Comparison of ENCODE assay signal across 8 cellular contexts in genomic region chr22:17980638-17981051, GRCh38. TPM values are rescaled to one million over a fixed set of nuclear protein-coding genes. Genes with fewer than 3 reads are reported as not detected.
A peak's percentile ranks its signal among the peaks of the same experiment; 100 is the strongest.
DNase-seq lines count a peak whose midpoint lies in the region; ATAC-seq and TF ChIP-seq lines count a peak whose summit lies in the region.

No MANE protein-coding gene starts in this region.

- peak overlapping the region; percentile 58 for H2AK5ac ChIP-seq in IMR-90 (ENCODE audit: low read depth, low read length)

- no peaks in the 10 kb centered on the region for H3K27me3 Mint-ChIP-seq in endodermal cell (ENCODE audit: insufficient read depth)

- H4K20me1 ChIP-seq in IMR-90 (ENCODE audit: insufficient read depth, low read length) = peaks cover 16% of the 10 kb centered on the region

- peak overlapping the region; percentile 6; the same call in 1 of the 2 replicates for H3K27ac ChIP-seq in IMR-90 (ENCODE audit: insufficient read depth, low read length)
- H3K27ac ChIP-seq in endodermal cell (ENCODE audit: low read depth, low read length) = no peak overlapping the region

- no peak overlapping the region for H2BK5ac ChIP-seq in IMR-90 (ENCODE audit: low read depth, low read length, poor library complexity, severe bottlenecking)

- no peak for TF ChIP-seq RAD21 in IMR-90 (IDR thresholded peaks at IDR 0.05; ENCODE audit: low read length)

- peak overlapping the region; percentile 55 for H3K14ac ChIP-seq in IMR-90 (replicated peaks; ENCODE audit: low read depth, low read length)

- H2AFZ ChIP-seq in IMR-90 (replicated peaks; ENCODE audit: low read length, poor library complexity) = peak overlapping the region; percentile 81

- H3K4me3 Mint-ChIP-seq in endodermal cell = no peak overlapping the region

- peak overlapping the region; percentile 90 for H3K4me2 ChIP-seq in IMR-90 (ENCODE audit: low read depth, low read length)

- peak overlapping the region; percentile 73 for H3K27ac Mint-ChIP-seq in endodermal cell

- H3K27me3 ChIP-seq in IMR-90 (ENCODE audit: control insufficient read depth, insufficient read depth, low read length) (no peaks in the 10 kb centered on the region), endodermal cell (ENCODE audit: control insufficient read depth, insufficient read depth, low read length, poor library complexity, severe bottlenecking) (no peaks in the 10 kb centered on the region)

- peaks cover 29% of the 10 kb centered on the region for H3K4me1 Mint-ChIP-seq in endodermal cell

- H3K79me1 ChIP-seq in IMR-90 (ENCODE audit: low read depth in 1 of 2, low read length in 2 of 2) = peaks cover 23 to 81% of the 10 kb centered on the region in 2 experiments

- H4K91ac ChIP-seq in IMR-90 (ENCODE audit: insufficient read depth, low read depth, low read length) = no peak overlapping the region

- in situ Hi-C loops in IMR-90 (cut with MboI; ENCODE audit: low sequenced_read_pairs) = no loop called here

- dilution Hi-C loops in IMR-90 (cut with HindIII; ENCODE audit: low sequenced_read_pairs, unreplicated experiment) = no loop called here

- 11% methylated on average over 5 of the region's 13 CpGs; no CpG with 5 or more reads in 1 of the 2 experiments for WGBS in IMR-90 (ENCODE audit: extremely low coverage in 2 of 2, insufficient read length in 1 of 2), 2 experiments
- 84 to 91% methylated on average over 13 of the region's 13 CpGs for WGBS in endodermal cell (ENCODE audit: insufficient coverage in 1 of 2, insufficient read length in 1 of 2), 2 experiments

- H3K9ac ChIP-seq in IMR-90 (ENCODE audit: low read depth, low read length) (peak overlapping the region; percentile 13; the same call in 1 of the 2 replicates), endodermal cell (ENCODE audit: extremely low read depth, low read length, poor library complexity, severe bottlenecking) (no peak overlapping the region)

- H3K4me1 ChIP-seq in IMR-90 (ENCODE audit: control insufficient read depth, insufficient read depth, low read length) = peaks cover 13% of the 10 kb centered on the region
- H3K4me1 ChIP-seq in endodermal cell (ENCODE audit: control insufficient read depth, insufficient read depth, low read length) = no peaks in the 10 kb centered on the region

- peaks cover 8% of the 10 kb centered on the region for H3K9me3 Mint-ChIP-seq in endodermal cell

- peaks cover 4% of the 10 kb centered on the region for H3K36me3 Mint-ChIP-seq in endodermal cell (ENCODE audit: low read depth)

- no peak overlapping the region; the same call in 1 of the 2 replicates for H2BK120ac ChIP-seq in IMR-90 (ENCODE audit: low read depth, low read length)

- TF ChIP-seq CTCF in IMR-90 (conservative IDR thresholded peaks at IDR 0.05; ENCODE audit: low read depth, low read length) (no peak), endodermal cell (conservative IDR thresholded peaks at IDR 0.05) (no peak)

- DNase-seq in IMR-90 = peak; percentile 48
- DNase-seq in activated CD4-positive, CD25-positive, alpha-beta regulatory T cell treated with anti-CD3 and anti-CD28 coated beads, Interleukin-2, amount 50 U/mL, for 72 hours = peak; percentile 47
- DNase-seq in endodermal cell = no peak
- DNase-seq in retina = peak; percentile 71
- DNase-seq in NCI-H2107 (lab: John Stamatoyannopoulos, UW) = no peak
- DNase-seq in medulla oblongata (ENCODE audit: extremely low spot score) = no peak
- DNase-seq in NCI-H128 (lab: John Stamatoyannopoulos, UW; ENCODE audit: unreplicated experiment) = no peak

- CTCF ChIA-PET in IMR-90 (lab: Yijun Ruan, JAX) = no interaction called here

- H3K9me3 ChIP-seq in IMR-90 (ENCODE audit: control insufficient read depth, insufficient read depth, low read length) (no peaks in the 10 kb centered on the region), endodermal cell (ENCODE audit: control insufficient read depth, low read length) (peaks cover 3% of the 10 kb centered on the region)

- H4K8ac ChIP-seq in IMR-90 (ENCODE audit: low read depth in 2 of 2, low read length in 2 of 2) = peak overlapping the region in 1 of 2 experiments; percentile 46; a peak in 2 of 4 replicates

- H3K9me1 ChIP-seq in IMR-90 (ENCODE audit: insufficient read depth, low read length) = peaks cover 16% of the 10 kb centered on the region

- no peaks in the 10 kb centered on the region for H3K36me3 ChIP-seq in IMR-90 (ENCODE audit: control insufficient read depth, insufficient read depth, low read length)
- no peaks in the 10 kb centered on the region for H3K36me3 ChIP-seq in endodermal cell (ENCODE audit: control insufficient read depth, insufficient read depth, low read length)

- H3K23ac ChIP-seq in IMR-90 (ENCODE audit: low read depth, low read length) = peak overlapping the region; percentile 82; the same call in 1 of the 2 replicates

- H2BK20ac ChIP-seq in IMR-90 (ENCODE audit: low read depth, low read length) = 0 out of 2 replicates have a peak overlapping the region, but pooled peaks have one; percentile 3

- H4K5ac ChIP-seq in IMR-90 (ENCODE audit: low read depth, low read length) = no peak overlapping the region

- no peak overlapping the region for H2BK15ac ChIP-seq in IMR-90 (ENCODE audit: low read depth, low read length)

- ATAC-seq in IMR-90 (ENCODE audit: low read depth) (peak; percentile 81), HG02973 (IDR thresholded peaks at IDR 0.05; ENCODE audit: unreplicated experiment) (no peak)

- peak overlapping the region; percentile 44 for H2AK9ac ChIP-seq in IMR-90 (replicated peaks; ENCODE audit: low read depth, low read length, poor library complexity)

- POLR2A ChIA-PET in IMR-90 (lab: Charles Lee; ENCODE audit: unreplicated experiment) = no interaction called here

- no peak overlapping the region for H3K18ac ChIP-seq in IMR-90 (ENCODE audit: low read depth, low read length)

- no peak overlapping the region; the same call in 1 of the 2 replicates for H3K56ac ChIP-seq in IMR-90 (ENCODE audit: extremely low read depth, insufficient read depth, low read length)

- no TSS peak for BruUV-seq in IMR-90 (replicated peaks; lab: Mats Ljungman, UMichigan)

- TF ChIP-seq POLR2A in IMR-90 (IDR thresholded peaks at IDR 0.05; ENCODE audit: low read depth, low read length) = no peak

- peak overlapping the region; percentile 31; the same call in 1 of the 2 replicates for H3K4ac ChIP-seq in IMR-90 (ENCODE audit: low read depth, low read length)

- intact Hi-C loops in IMR-90 (cut with micrococcal nuclease) = no loop called here

- peak overlapping the region; percentile 3 for H3K4me3 ChIP-seq in IMR-90 (ENCODE audit: insufficient read depth, low read depth, low read length)
- no peak overlapping the region for H3K4me3 ChIP-seq in endodermal cell (ENCODE audit: low read length)

TF ChIP-seq in IMR-90, 13 proteins besides CTCF, POLR2A, EP300 and RAD21:
- TF ChIP-seq RFX5 (IDR thresholded peaks at IDR 0.05; ENCODE audit: low read depth, low read length) = no peak
- TF ChIP-seq FOS (IDR thresholded peaks at IDR 0.05; ENCODE audit: low read depth, low read length) = no peak
- 0 out of 2 replicates have a peak, but pooled peaks have one; percentile 42 for TF ChIP-seq MXI1 (IDR thresholded peaks at IDR 0.05; ENCODE audit: borderline replicate concordance, low read depth, low read length)

RNA-seq across cellular contexts. Expression of gene MICAL3, which starts 43.7 kb away (rescaled TPM):
- total RNA-seq in IMR-90 (2012; rRNA removed) = 16.1 and 17.6 TPM in 2 replicates
- polyA plus RNA-seq in IMR-90 (2012; rRNA removed) = 26.8 and 30.0 TPM in 2 replicates
- polyA plus RNA-seq in IMR-90 (2012; cell fraction: cytosol; rRNA removed) = 10.9 and 13.3 TPM in 2 replicates
- 92.0 and 112 TPM in 2 replicates for polyA plus RNA-seq in IMR-90 (2012; cell fraction: nucleus; rRNA removed; ENCODE audit: low replicate concordance)
- total RNA-seq in endodermal cell = 10 to 100 TPM; 42.8 to 48.1 TPM
- polyA plus RNA-seq in endodermal cell (2013, experiment 1 of 2) = 18.1 TPM
- polyA plus RNA-seq in endodermal cell (2013, experiment 2 of 2) = 18.8 TPM

Comparison
In these comparisons a context has a peak if more than half of its experiments do, and no peak if none do; other contexts are left out.
1. DNase-seq: peak in IMR-90 (single experiment), activated CD4-positive, CD25-positive, alpha-beta regulatory T cell treated with anti-CD3 and anti-CD28 coated beads, Interleukin-2, amount 50 U/mL, for 72 hours (single experiment) and retina (single experiment); none in endodermal cell (single experiment), NCI-H2107 (single experiment), medulla oblongata (single experiment) and NCI-H128 (single experiment).